Comparison of ENCODE assay signal across 1 cellular context in genomic region chr22:50533856-50534711, GRCh38.
TF ChIP-seq lines count a peak whose summit lies in the region.
"Not testable (repeated sequence)": the region's sequence is repeated elsewhere in the genome, so short reads cannot be mapped to it uniquely, and the experiment has no call there.

No MANE protein-coding gene starts in this region.

TF ChIP-seq in K562, 482 proteins besides CTCF, POLR2A, EP300 and RAD21 (continued from another document):
- TF ChIP-seq, protein P1, sequence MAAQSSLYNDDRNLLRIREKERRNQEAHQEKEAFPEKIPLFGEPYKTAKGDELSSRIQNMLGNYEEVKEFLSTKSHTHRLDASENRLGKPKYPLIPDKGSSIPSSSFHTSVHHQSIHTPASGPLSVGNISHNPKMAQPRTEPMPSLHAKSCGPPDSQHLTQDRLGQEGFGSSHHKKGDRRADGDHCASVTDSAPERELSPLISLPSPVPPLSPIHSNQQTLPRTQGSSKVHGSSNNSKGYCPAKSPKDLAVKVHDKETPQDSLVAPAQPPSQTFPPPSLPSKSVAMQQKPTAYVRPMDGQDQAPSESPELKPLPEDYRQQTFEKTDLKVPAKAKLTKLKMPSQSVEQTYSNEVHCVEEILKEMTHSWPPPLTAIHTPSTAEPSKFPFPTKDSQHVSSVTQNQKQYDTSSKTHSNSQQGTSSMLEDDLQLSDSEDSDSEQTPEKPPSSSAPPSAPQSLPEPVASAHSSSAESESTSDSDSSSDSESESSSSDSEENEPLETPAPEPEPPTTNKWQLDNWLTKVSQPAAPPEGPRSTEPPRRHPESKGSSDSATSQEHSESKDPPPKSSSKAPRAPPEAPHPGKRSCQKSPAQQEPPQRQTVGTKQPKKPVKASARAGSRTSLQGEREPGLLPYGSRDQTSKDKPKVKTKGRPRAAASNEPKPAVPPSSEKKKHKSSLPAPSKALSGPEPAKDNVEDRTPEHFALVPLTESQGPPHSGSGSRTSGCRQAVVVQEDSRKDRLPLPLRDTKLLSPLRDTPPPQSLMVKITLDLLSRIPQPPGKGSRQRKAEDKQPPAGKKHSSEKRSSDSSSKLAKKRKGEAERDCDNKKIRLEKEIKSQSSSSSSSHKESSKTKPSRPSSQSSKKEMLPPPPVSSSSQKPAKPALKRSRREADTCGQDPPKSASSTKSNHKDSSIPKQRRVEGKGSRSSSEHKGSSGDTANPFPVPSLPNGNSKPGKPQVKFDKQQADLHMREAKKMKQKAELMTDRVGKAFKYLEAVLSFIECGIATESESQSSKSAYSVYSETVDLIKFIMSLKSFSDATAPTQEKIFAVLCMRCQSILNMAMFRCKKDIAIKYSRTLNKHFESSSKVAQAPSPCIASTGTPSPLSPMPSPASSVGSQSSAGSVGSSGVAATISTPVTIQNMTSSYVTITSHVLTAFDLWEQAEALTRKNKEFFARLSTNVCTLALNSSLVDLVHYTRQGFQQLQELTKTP (IDR thresholded peaks at IDR 0.05; ENCODE audit: low read depth in 1 of 2, partially characterized antibody in 2 of 2): peak in 1 of 2 experiments; percentile 38
- TF ChIP-seq ZFX (CRISPR knock-in tag; IDR thresholded peaks at IDR 0.05) (peak; percentile 50), POLR2H (tag; IDR thresholded peaks at IDR 0.05; ENCODE audit: low read depth) (peak; percentile 62; the same call in 1 of the 2 replicates), TFE3 (CRISPR knock-in tag; IDR thresholded peaks at IDR 0.05) (peak; percentile 98), NR4A1 (tag; IDR thresholded peaks at IDR 0.05) (0 out of 2 replicates have a peak, but pooled peaks have one; percentile 18), KLF1 (tag; IDR thresholded peaks at IDR 0.05) (0 out of 2 replicates have a peak, but pooled peaks have one; percentile 17), C11orf30 (IDR thresholded peaks at IDR 0.05; ENCODE audit: low read depth) (peak; percentile 59), LEF1 (IDR thresholded peaks at IDR 0.05) (peak; percentile 62), MAFF (IDR thresholded peaks at IDR 0.05; ENCODE audit: low read length) (peak; percentile 6; the same call in 1 of the 2 replicates), HMBOX1 (IDR thresholded peaks at IDR 0.05) (peak; percentile 54; the same call in 1 of the 2 replicates), CBFA2T2 (conservative IDR thresholded peaks at IDR 0.05) (peak; percentile 82), CXXC5 (CRISPR knock-in tag; IDR thresholded peaks at IDR 0.05) (peak; percentile 34), L3MBTL2 (IDR thresholded peaks at IDR 0.05) (peak; percentile 61), SRF (CRISPR knock-in tag; IDR thresholded peaks at IDR 0.05) (peak in 1 of 2 experiments; percentile 98; a peak in 3 of 4 replicates), DACH1 (IDR thresholded peaks at IDR 0.05; ENCODE audit: partially characterized antibody) (peak; percentile 32)
- TF ChIP-seq, protein P2, sequence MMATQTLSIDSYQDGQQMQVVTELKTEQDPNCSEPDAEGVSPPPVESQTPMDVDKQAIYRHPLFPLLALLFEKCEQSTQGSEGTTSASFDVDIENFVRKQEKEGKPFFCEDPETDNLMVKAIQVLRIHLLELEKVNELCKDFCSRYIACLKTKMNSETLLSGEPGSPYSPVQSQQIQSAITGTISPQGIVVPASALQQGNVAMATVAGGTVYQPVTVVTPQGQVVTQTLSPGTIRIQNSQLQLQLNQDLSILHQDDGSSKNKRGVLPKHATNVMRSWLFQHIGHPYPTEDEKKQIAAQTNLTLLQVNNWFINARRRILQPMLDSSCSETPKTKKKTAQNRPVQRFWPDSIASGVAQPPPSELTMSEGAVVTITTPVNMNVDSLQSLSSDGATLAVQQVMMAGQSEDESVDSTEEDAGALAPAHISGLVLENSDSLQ (IDR thresholded peaks at IDR 0.05): peak; percentile 96
- TF ChIP-seq NR4A1 (CRISPR knock-in tag; IDR thresholded peaks at IDR 0.05): not testable (repeated sequence)
- TF ChIP-seq, protein P3, sequence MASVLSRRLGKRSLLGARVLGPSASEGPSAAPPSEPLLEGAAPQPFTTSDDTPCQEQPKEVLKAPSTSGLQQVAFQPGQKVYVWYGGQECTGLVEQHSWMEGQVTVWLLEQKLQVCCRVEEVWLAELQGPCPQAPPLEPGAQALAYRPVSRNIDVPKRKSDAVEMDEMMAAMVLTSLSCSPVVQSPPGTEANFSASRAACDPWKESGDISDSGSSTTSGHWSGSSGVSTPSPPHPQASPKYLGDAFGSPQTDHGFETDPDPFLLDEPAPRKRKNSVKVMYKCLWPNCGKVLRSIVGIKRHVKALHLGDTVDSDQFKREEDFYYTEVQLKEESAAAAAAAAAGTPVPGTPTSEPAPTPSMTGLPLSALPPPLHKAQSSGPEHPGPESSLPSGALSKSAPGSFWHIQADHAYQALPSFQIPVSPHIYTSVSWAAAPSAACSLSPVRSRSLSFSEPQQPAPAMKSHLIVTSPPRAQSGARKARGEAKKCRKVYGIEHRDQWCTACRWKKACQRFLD (CRISPR knock-in tag; IDR thresholded peaks at IDR 0.05): 0 out of 2 replicates have a peak, but pooled peaks have one; percentile 44
